In genomic region chr1:53380296-53380695, GRCh38 we compare ENCODE assay signal across 17 cellular contexts. TPM values are rescaled to one million over a fixed set of nuclear protein-coding genes. Genes with fewer than 3 reads are reported as not detected.
DNase-seq lines count a peak whose midpoint lies in the region; ATAC-seq and TF ChIP-seq lines count a peak whose summit lies in the region.
"Had no signal": no experiment of that assay in that cellular context is flagged by ENCODE, and none has a peak within 500 bp of the region (broad histone marks: within the 10 kb centered on the region; RNA-seq: fewer than 3 reads in every experiment).

No MANE protein-coding gene starts in this region.

- H3K4me1 Mint-ChIP-seq in Caco-2 (ENCODE audit: low read depth, unreplicated experiment) (peaks cover 8% of the 10 kb centered on the region), endodermal cell (peaks cover 20% of the 10 kb centered on the region)

- H3K4me1 ChIP-seq in Caco-2 (peaks cover 9% of the 10 kb centered on the region; the same call in 1 of the 2 replicates), endodermal cell (ENCODE audit: control insufficient read depth, insufficient read depth, low read length) (no peaks in the 10 kb centered on the region)

- POLR2A ChIA-PET in Caco-2 (lab: Charles Lee): no interaction called here

- WGBS in endodermal cell (ENCODE audit: insufficient coverage in 1 of 2, insufficient read length in 1 of 2), 2 experiments: 81 to 90% methylated on average over 3 to 5 of the region's 5 CpGs

- no peak overlapping the region for H3K4me3 ChIP-seq in Caco-2 (ENCODE audit: low read depth, low read length)
- H3K4me3 ChIP-seq in endodermal cell (ENCODE audit: low read length): no peak overlapping the region
- H3K4me3 ChIP-seq: HAP-1, PC-9 had no signal

- TF ChIP-seq CTCF in Caco-2 (IDR thresholded peaks at IDR 0.05; ENCODE audit: insufficient read depth in 1 of 2, low read depth in 1 of 2, low read length in 1 of 2, severe bottlenecking in 1 of 2, unreplicated experiment in 1 of 2): no peak
- no peak for TF ChIP-seq CTCF in endodermal cell (conservative IDR thresholded peaks at IDR 0.05)

- no peaks in the 10 kb centered on the region for H3K36me3 Mint-ChIP-seq in Caco-2 (ENCODE audit: insufficient read depth, unreplicated experiment)
- H3K36me3 Mint-ChIP-seq in endodermal cell (ENCODE audit: low read depth): no peaks in the 10 kb centered on the region

- H3K4me3 Mint-ChIP-seq in Caco-2 (ENCODE audit: unreplicated experiment): no peak overlapping the region
- no peak overlapping the region for H3K4me3 Mint-ChIP-seq in endodermal cell
- H3K4me3 Mint-ChIP-seq: CD4-positive, alpha-beta T cell had no signal

- CTCF ChIA-PET in Caco-2 (lab: Charles Lee): no interaction called here

- H3K27me3 Mint-ChIP-seq in Caco-2 (ENCODE audit: insufficient read depth, unreplicated experiment) (no peaks in the 10 kb centered on the region), endodermal cell (ENCODE audit: insufficient read depth) (peaks cover 72% of the 10 kb centered on the region)
- H3K27me3 Mint-ChIP-seq: CD4-positive, alpha-beta T cell had no signal

- BruUV-seq in Caco-2 (replicated peaks; lab: Mats Ljungman, UMichigan): no TSS peak

- DNase-seq in Caco-2 (peak; percentile 6 to 47), NCI-H226 (peak; percentile 39), endodermal cell (peak; percentile 37), sciatic nerve (ENCODE audit: low spot score) (peak; percentile 15), midbrain (lab: John Stamatoyannopoulos, UW) (no peak), T-helper 2 cell (no peak), NCI-H1694 (lab: John Stamatoyannopoulos, UW) (no peak)
- DNase-seq: DMS79 treated with DMSO at 0.1 percent for 48 hours, KBM-7, NCI-H1436, NCI-H2081, NCI-H510A treated with DMSO at 0.1 percent for 48 hours, NCI-H82, PC-9 had no signal

- no peak overlapping the region for H3K27ac ChIP-seq in endodermal cell (ENCODE audit: low read depth, low read length)
- H3K27ac ChIP-seq: PC-9 had no signal

- H3K9ac ChIP-seq in endodermal cell (ENCODE audit: extremely low read depth, low read length, poor library complexity, severe bottlenecking): no peak overlapping the region

- H3K9me3 ChIP-seq in Caco-2: no peaks in the 10 kb centered on the region
- H3K9me3 ChIP-seq in endodermal cell (ENCODE audit: control insufficient read depth, low read length): no peaks in the 10 kb centered on the region
- H3K9me3 ChIP-seq: HAP-1 had no signal

- H3K27me3 ChIP-seq in Caco-2 (replicated peaks; ENCODE audit: control insufficient read depth, insufficient read depth, low read length) (no peaks in the 10 kb centered on the region), endodermal cell (ENCODE audit: control insufficient read depth, insufficient read depth, low read length, poor library complexity, severe bottlenecking) (peaks cover 34% of the 10 kb centered on the region)

- ATAC-seq in sciatic nerve (no peak), HG03025 (IDR thresholded peaks at IDR 0.05; ENCODE audit: low FRiP score, unreplicated experiment) (no peak)

- H3K36me3 ChIP-seq in Caco-2 (ENCODE audit: control insufficient read depth, insufficient read depth, low read length): no peaks in the 10 kb centered on the region
- H3K36me3 ChIP-seq in endodermal cell (ENCODE audit: control insufficient read depth, insufficient read depth, low read length): peaks cover 5% of the 10 kb centered on the region
- H3K36me3 ChIP-seq: HAP-1 had no signal

- H3K27ac Mint-ChIP-seq in Caco-2 (ENCODE audit: unreplicated experiment) (no peak overlapping the region), endodermal cell (no peak overlapping the region)
- H3K27ac Mint-ChIP-seq: CD4-positive, alpha-beta T cell had no signal

- intact Hi-C loops in Caco-2 (cut with micrococcal nuclease; ENCODE audit: unreplicated experiment) (no loop called here), sciatic nerve (cut with DNase I) (no loop called here)

- no peaks in the 10 kb centered on the region for H3K9me3 Mint-ChIP-seq in Caco-2 (ENCODE audit: unreplicated experiment)
- no peaks in the 10 kb centered on the region for H3K9me3 Mint-ChIP-seq in endodermal cell
- H3K9me3 Mint-ChIP-seq: CD4-positive, alpha-beta T cell had no signal

RNA-seq across cellular contexts. Expression of gene LRP8, which starts 52.4 kb away (rescaled TPM):
- total RNA-seq in Caco-2 (2022): 10.8 and 11.8 TPM in 2 replicates
- total RNA-seq in endodermal cell: 10 to 100 TPM; 29.1 to 39.6 TPM
- polyA plus RNA-seq in endodermal cell (2013, experiment 1 of 2): 35.6 TPM
- 29.0 TPM for polyA plus RNA-seq in endodermal cell (2013, experiment 2 of 2)
- total RNA-seq in sciatic nerve: 2.4 TPM

Comparison
In these comparisons a context has a peak if more than half of its experiments do, and no peak if none do; other contexts are left out.
1. DNase-seq: peak in Caco-2 (2 of 2), NCI-H226 (single experiment), endodermal cell (single experiment) and sciatic nerve (single experiment); none in midbrain (single experiment), T-helper 2 cell (0 of 5) and NCI-H1694 (single experiment).